In the genomic region with DNA sequence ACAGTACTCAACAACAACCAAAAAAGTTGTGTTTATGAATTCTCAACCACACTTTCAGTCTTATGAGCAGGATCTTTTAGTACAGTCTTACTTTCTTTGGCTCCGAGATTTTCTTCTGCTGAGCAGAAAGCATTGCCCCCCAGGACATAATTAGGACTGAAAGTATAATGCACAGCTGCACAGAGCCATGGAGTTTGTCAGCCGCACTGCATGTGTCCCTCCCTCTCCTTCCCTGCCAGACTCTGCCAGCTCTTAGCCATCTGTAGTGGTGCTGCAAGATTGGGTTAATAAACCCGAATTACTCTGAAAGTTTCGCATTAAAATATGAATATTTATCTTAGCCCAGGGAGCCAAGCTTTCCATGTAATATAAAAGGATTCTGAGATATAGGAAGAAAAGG, we compare ENCODE assay signal across 28 cellular contexts.
"Had no signal": no experiment of that assay in that cellular context is flagged by ENCODE, and none has a peak within 500 bp of the region (broad histone marks: within the 10 kb centered on the region; RNA-seq: fewer than 3 reads in every experiment).

No MANE protein-coding gene starts in this region.

- H3K27ac Mint-ChIP-seq: immature natural killer cell; naive B cell; natural killer cell; stimulated activated naive B cell treated with anti-CD40 and anti-IgM and Interleukin-4, amounts not matched to agents 10 μg/mL and 1 μg/mL and 100 μg/mL, for 72 hours had no signal

- H3K36me3 Mint-ChIP-seq: immature natural killer cell; naive B cell; natural killer cell; stimulated activated naive B cell treated with anti-CD40 and anti-IgM and Interleukin-4, amounts not matched to agents 10 μg/mL and 1 μg/mL and 100 μg/mL, for 72 hours had no signal

- H3K9me3 ChIP-seq: ovary, prostate gland, testis, thyroid gland, transverse colon, vagina had no signal

- DNase-seq: hypothalamus; immature natural killer cell; kidney; left colon; left lung; mesendoderm; naive B cell; natural killer cell; ovary; retina; right cardiac atrium; stimulated activated CD4-positive, alpha-beta T cell treated with anti-CD3 and anti-CD28 coated beads, Interleukin-12 subunit alpha, Interleukin-12 subunit beta, amount 100 ng/mL, for 4 hours; stimulated activated CD4-positive, alpha-beta T cell treated with anti-CD3 and anti-CD28 coated beads, Interleukin-15, amount 100 ng/mL, for 24 hours; stimulated activated CD4-positive, alpha-beta T cell treated with anti-CD3 and anti-CD28 coated beads, Interleukin-2, amount 100 ng/mL, for 24 hours; stimulated activated CD4-positive, alpha-beta T cell treated with anti-CD3 and anti-CD28 coated beads, Interleukin-4, amount 100 ng/mL, for 1 hour; stimulated activated naive B cell treated with anti-CD40 and anti-IgM and Interleukin-4, amounts not matched to agents 10 μg/mL and 1 μg/mL and 100 μg/mL, for 72 hours; stimulated activated naive CD8-positive, alpha-beta T cell treated with anti-CD3 and anti-CD28 coated beads, Interleukin-15, Interleukin-2, amounts not matched to agents 100 U/mL and 50 U/mL, for 24 hours; stomach; testis; thyroid gland; transverse colon; upper lobe of left lung had no signal

- H3K4me1 ChIP-seq: left lung, prostate gland, stomach, testis, thyroid gland, transverse colon, upper lobe of left lung, vagina had no signal

- ATAC-seq: left colon; left lung; natural killer cell; right cardiac atrium; sciatic nerve; stimulated activated naive B cell treated with anti-CD40 and anti-IgM and Interleukin-4, amounts not matched to agents 10 μg/mL and 1 μg/mL and 100 μg/mL, for 72 hours; stimulated activated naive CD8-positive, alpha-beta T cell treated with anti-CD3 and anti-CD28 coated beads, Interleukin-15, Interleukin-2, amounts not matched to agents 100 U/mL and 50 U/mL, for 24 hours had no signal

- H3K27me3 Mint-ChIP-seq: naive B cell; stimulated activated naive B cell treated with anti-CD40 and anti-IgM and Interleukin-4, amounts not matched to agents 10 μg/mL and 1 μg/mL and 100 μg/mL, for 72 hours had no signal

- H3K27me3 ChIP-seq: left lung, ovary, stomach, testis, thyroid gland, transverse colon, upper lobe of left lung, vagina had no signal

- H3K4me3 Mint-ChIP-seq: immature natural killer cell; mesothelial cell of epicardium; naive B cell; natural killer cell; stimulated activated naive B cell treated with anti-CD40 and anti-IgM and Interleukin-4, amounts not matched to agents 10 μg/mL and 1 μg/mL and 100 μg/mL, for 72 hours had no signal

- H3K4me1 Mint-ChIP-seq: immature natural killer cell; naive B cell; natural killer cell; stimulated activated naive B cell treated with anti-CD40 and anti-IgM and Interleukin-4, amounts not matched to agents 10 μg/mL and 1 μg/mL and 100 μg/mL, for 72 hours had no signal

- H3K36me3 ChIP-seq: left lung, ovary, prostate gland, stomach, thyroid gland, transverse colon, upper lobe of left lung, vagina had no signal

- H3K4me3 ChIP-seq: left lung, lung, ovary, prostate gland, skin epidermis, stomach, testis, thyroid gland, transverse colon, upper lobe of left lung, vagina had no signal

- H3K27ac ChIP-seq: left lung, ovary, prostate gland, skin epidermis, stomach, testis, thyroid gland, transverse colon, upper lobe of left lung, vagina had no signal
